In genomic region chr10:75733135-75733890, GRCh38 we compare ENCODE assay signal across 1 cellular context.
TF ChIP-seq lines count a peak whose summit lies in the region.

No MANE protein-coding gene starts in this region.

TF ChIP-seq in HepG2, 621 proteins besides CTCF, POLR2A, EP300 and RAD21 (continued from another document and continues in another):
- TF ChIP-seq, protein P1, sequence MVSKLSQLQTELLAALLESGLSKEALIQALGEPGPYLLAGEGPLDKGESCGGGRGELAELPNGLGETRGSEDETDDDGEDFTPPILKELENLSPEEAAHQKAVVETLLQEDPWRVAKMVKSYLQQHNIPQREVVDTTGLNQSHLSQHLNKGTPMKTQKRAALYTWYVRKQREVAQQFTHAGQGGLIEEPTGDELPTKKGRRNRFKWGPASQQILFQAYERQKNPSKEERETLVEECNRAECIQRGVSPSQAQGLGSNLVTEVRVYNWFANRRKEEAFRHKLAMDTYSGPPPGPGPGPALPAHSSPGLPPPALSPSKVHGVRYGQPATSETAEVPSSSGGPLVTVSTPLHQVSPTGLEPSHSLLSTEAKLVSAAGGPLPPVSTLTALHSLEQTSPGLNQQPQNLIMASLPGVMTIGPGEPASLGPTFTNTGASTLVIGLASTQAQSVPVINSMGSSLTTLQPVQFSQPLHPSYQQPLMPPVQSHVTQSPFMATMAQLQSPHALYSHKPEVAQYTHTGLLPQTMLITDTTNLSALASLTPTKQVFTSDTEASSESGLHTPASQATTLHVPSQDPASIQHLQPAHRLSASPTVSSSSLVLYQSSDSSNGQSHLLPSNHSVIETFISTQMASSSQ (IDR thresholded peaks at IDR 0.05; ENCODE audit: low read depth) = peak; percentile 69
- TF ChIP-seq, protein P1 (CRISPR knock-in tag; IDR thresholded peaks at IDR 0.05; ENCODE audit: borderline replicate concordance) = peak; percentile 91; the same call in 1 of the 2 replicates
- TF ChIP-seq CEBPB (IDR thresholded peaks at IDR 0.05; ENCODE audit: borderline replicate concordance, low read depth, low read length) (0 out of 2 replicates have a peak, but pooled peaks have one; percentile 27), ELF3 (CRISPR knock-in tag; IDR thresholded peaks at IDR 0.05) (peak; percentile 94), NFE2L2 (IDR thresholded peaks at IDR 0.05; ENCODE audit: low read length) (no peak), CREB1 (IDR thresholded peaks at IDR 0.05) (peak; percentile 76), CREB1 (CRISPR knock-in tag; IDR thresholded peaks at IDR 0.05) (peak; percentile 82), KLF6 (CRISPR knock-in tag; IDR thresholded peaks at IDR 0.05) (peak; percentile 57; the same call in 1 of the 2 replicates), KIAA2018 (CRISPR knock-in tag; IDR thresholded peaks at IDR 0.05; ENCODE audit: borderline replicate concordance) (no peak), YEATS4 (CRISPR knock-in tag; IDR thresholded peaks at IDR 0.05; ENCODE audit: borderline replicate concordance) (peak; percentile 52; the same call in 1 of the 2 replicates), HES4 (CRISPR knock-in tag; IDR thresholded peaks at IDR 0.05; ENCODE audit: borderline replicate concordance) (no peak), ZBTB38 (CRISPR knock-in tag; IDR thresholded peaks at IDR 0.05) (peak; percentile 23; the same call in 1 of the 2 replicates), EEA1 (CRISPR knock-in tag; IDR thresholded peaks at IDR 0.05; ENCODE audit: borderline replicate concordance) (no peak), ZNF775 (CRISPR knock-in tag; IDR thresholded peaks at IDR 0.05; ENCODE audit: borderline replicate concordance) (0 out of 2 replicates have a peak, but pooled peaks have one; percentile 59), ZNF570 (CRISPR knock-in tag; IDR thresholded peaks at IDR 0.05; ENCODE audit: borderline replicate concordance) (no peak), PRDM15 (CRISPR knock-in tag; IDR thresholded peaks at IDR 0.05) (no peak), ZBTB7A (CRISPR knock-in tag; IDR thresholded peaks at IDR 0.05) (no peak), ETV5 (CRISPR knock-in tag; IDR thresholded peaks at IDR 0.05; ENCODE audit: borderline replicate concordance) (peak; percentile 74; the same call in 1 of the 2 replicates)
- TF ChIP-seq, protein P2, sequence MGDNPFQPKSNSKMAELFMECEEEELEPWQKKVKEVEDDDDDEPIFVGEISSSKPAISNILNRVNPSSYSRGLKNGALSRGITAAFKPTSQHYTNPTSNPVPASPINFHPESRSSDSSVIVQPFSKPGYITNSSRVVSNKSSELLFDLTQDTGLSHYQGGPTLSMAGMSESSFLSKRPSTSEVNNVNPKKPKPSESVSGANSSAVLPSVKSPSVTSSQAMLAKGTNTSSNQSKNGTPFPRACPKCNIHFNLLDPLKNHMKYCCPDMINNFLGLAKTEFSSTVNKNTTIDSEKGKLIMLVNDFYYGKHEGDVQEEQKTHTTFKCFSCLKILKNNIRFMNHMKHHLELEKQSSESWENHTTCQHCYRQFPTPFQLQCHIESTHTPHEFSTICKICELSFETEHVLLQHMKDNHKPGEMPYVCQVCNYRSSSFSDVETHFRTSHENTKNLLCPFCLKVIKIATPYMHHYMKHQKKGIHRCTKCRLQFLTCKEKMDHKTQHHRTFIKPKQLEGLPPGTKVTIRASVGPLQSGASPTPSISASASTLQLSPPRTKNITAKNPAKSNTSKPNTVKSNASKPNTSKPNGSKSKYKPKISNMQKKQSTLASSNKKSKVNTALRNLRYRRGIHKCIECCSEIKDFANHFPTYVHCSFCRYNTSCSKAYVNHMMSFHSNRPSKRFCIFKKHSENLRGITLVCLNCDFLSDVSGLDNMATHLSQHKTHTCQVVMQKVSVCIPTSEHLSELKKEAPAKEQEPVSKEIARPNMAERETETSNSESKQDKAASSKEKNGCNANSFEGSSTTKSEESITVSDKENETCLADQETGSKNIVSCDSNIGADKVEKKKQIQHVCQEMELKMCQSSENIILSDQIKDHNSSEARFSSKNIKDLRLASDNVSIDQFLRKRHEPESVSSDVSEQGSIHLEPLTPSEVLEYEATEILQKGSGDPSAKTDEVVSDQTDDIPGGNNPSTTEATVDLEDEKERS (CRISPR knock-in tag; IDR thresholded peaks at IDR 0.05) = peak; percentile 81; the same call in 1 of the 2 replicates
- TF ChIP-seq, protein P3, sequence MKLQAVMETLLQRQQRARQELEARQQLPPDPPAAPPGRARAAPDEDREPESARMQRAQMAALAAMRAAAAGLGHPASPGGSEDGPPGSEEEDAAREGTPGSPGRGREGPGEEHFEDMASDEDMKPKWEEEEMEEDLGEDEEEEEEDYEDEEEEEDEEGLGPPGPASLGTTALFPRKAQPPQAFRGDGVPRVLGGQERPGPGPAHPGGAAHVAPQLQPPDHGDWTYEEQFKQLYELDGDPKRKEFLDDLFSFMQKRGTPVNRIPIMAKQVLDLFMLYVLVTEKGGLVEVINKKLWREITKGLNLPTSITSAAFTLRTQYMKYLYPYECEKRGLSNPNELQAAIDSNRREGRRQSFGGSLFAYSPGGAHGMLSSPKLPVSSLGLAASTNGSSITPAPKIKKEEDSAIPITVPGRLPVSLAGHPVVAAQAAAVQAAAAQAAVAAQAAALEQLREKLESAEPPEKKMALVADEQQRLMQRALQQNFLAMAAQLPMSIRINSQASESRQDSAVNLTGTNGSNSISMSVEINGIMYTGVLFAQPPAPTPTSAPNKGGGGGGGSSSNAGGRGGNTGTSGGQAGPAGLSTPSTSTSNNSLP (IDR thresholded peaks at IDR 0.05; ENCODE audit: low read depth, low read length) = peak; percentile 84
- TF ChIP-seq, protein P4, sequence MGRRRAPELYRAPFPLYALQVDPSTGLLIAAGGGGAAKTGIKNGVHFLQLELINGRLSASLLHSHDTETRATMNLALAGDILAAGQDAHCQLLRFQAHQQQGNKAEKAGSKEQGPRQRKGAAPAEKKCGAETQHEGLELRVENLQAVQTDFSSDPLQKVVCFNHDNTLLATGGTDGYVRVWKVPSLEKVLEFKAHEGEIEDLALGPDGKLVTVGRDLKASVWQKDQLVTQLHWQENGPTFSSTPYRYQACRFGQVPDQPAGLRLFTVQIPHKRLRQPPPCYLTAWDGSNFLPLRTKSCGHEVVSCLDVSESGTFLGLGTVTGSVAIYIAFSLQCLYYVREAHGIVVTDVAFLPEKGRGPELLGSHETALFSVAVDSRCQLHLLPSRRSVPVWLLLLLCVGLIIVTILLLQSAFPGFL (CRISPR knock-in tag; IDR thresholded peaks at IDR 0.05) = no peak
- TF ChIP-seq, protein P5, sequence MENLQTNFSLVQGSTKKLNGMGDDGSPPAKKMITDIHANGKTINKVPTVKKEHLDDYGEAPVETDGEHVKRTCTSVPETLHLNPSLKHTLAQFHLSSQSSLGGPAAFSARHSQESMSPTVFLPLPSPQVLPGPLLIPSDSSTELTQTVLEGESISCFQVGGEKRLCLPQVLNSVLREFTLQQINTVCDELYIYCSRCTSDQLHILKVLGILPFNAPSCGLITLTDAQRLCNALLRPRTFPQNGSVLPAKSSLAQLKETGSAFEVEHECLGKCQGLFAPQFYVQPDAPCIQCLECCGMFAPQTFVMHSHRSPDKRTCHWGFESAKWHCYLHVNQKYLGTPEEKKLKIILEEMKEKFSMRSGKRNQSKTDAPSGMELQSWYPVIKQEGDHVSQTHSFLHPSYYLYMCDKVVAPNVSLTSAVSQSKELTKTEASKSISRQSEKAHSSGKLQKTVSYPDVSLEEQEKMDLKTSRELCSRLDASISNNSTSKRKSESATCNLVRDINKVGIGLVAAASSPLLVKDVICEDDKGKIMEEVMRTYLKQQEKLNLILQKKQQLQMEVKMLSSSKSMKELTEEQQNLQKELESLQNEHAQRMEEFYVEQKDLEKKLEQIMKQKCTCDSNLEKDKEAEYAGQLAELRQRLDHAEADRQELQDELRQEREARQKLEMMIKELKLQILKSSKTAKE (CRISPR knock-in tag; IDR thresholded peaks at IDR 0.05; ENCODE audit: borderline replicate concordance) = peak; percentile 83; the same call in 1 of the 2 replicates
